In the genomic region with DNA sequence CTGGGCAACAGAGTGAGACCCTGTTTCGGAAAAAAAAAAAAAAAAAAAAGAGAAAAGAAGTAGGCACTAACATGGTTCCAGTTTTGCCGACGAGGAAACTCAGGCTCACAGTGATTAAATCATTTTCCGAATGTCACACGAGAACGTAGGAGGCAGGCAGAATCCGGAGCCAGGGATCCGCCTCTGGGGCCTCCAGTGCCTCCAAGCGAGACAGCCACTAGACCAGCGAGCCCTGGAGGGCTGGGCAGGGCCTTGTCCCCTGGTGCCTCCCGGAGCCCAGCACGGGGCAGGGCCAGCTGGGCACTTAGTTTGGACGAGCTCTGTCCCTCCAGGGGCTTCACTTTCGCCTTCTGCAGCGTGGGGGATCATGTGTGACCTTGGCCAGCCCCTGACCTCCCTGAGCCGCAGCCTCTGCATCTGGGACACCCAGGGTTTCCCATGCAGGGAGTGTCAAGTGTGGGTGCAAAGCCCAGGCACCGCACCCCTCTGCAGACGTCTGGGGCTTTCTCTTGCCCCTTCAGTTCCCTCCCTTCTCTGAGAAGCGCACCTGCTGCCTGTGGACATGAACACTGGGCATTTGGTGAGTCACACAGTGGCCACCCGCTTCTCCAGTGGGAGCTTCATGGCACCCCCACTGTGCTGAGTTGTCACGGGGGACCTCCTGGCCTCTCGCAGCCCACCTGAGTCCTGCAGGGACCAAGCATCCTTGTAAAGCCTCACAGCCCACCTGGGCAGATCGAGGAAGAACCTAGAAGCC, we compare ENCODE assay signal across 8 cellular contexts.
DNase-seq lines count a peak whose midpoint lies in the region; ATAC-seq and TF ChIP-seq lines count a peak whose summit lies in the region.

No MANE protein-coding gene starts in this region.

- H3K27ac ChIP-seq in neural progenitor cell, result no peak overlapping the region

- peak; percentile 74 for DNase-seq in CD1c-positive myeloid dendritic cell (ENCODE audit: extremely low spot score)
- DNase-seq in LHCN-M2 (ENCODE audit: low read depth), result peak; percentile 44
- DNase-seq in dedifferentiated amniotic fluid mesenchymal stem cell (ENCODE audit: extremely low spot score), result peak; percentile 17
- DNase-seq in neural progenitor cell (ENCODE audit: low spot score), result no peak

- no peaks in the 10 kb centered on the region for H3K9me3 Mint-ChIP-seq in neural progenitor cell

- H3K27ac Mint-ChIP-seq in neural progenitor cell, result peak overlapping the region; percentile 93

- H3K36me3 Mint-ChIP-seq in neural progenitor cell, result no peaks in the 10 kb centered on the region

- H4K20me1 ChIP-seq in neural progenitor cell (ENCODE audit: low read depth), result peaks cover 45% of the 10 kb centered on the region

- no peaks in the 10 kb centered on the region for H3K79me2 ChIP-seq in neural progenitor cell (ENCODE audit: low read depth)

- H2AFZ ChIP-seq in neural progenitor cell (replicated peaks), result no peak overlapping the region

- peaks cover 5% of the 10 kb centered on the region for H3K27me3 Mint-ChIP-seq in neural progenitor cell (ENCODE audit: insufficient read depth, low read depth)

- H3K4me3 Mint-ChIP-seq in neural progenitor cell, result peak overlapping the region; percentile 74

- ATAC-seq in HG03097 (IDR thresholded peaks at IDR 0.05; ENCODE audit: low FRiP score, unreplicated experiment) (no peak), HG03280 (IDR thresholded peaks at IDR 0.05; ENCODE audit: unreplicated experiment) (no peak), GM21786 (IDR thresholded peaks at IDR 0.05; ENCODE audit: unreplicated experiment) (no peak)
- no peak for ATAC-seq in activated CD4-positive, CD25-positive, alpha-beta regulatory T cell treated with anti-CD3 and anti-CD28 coated beads, Interleukin-2, amount 50 U/mL, for 24 hours

- H3K4me3 ChIP-seq in neural progenitor cell, result no peak overlapping the region

- no peak for TF ChIP-seq CTCF in neural progenitor cell (IDR thresholded peaks at IDR 0.05)

- no peaks in the 10 kb centered on the region for H3K9me3 ChIP-seq in neural progenitor cell (ENCODE audit: low read depth)

- H3K4me1 Mint-ChIP-seq in neural progenitor cell, result peaks cover 16% of the 10 kb centered on the region

- peak overlapping the region; percentile 56 for H3K4me2 ChIP-seq in neural progenitor cell

- no peak overlapping the region for H3K9ac ChIP-seq in neural progenitor cell

- no peaks in the 10 kb centered on the region for H3F3A ChIP-seq in neural progenitor cell (ENCODE audit: low read depth)

- H3K4me1 ChIP-seq in neural progenitor cell, result peaks cover 8% of the 10 kb centered on the region

- H3K27me3 ChIP-seq in neural progenitor cell, result no peaks in the 10 kb centered on the region

- H3K36me3 ChIP-seq in neural progenitor cell, result no peaks in the 10 kb centered on the region
